ENCODE assay signal across 1 cellular context in genomic region chr13:110485604-110486003, GRCh38.
A peak's percentile ranks its signal among the peaks of the same experiment; 100 is the strongest.
TF ChIP-seq lines count a peak whose summit lies in the region.

No MANE protein-coding gene starts in this region.

TF ChIP-seq in HepG2, 621 proteins besides CTCF, POLR2A, EP300 and RAD21 (continued from another document and continues in another):
- TF ChIP-seq ARID3A (IDR thresholded peaks at IDR 0.05; ENCODE audit: low read depth, low read length): peak; percentile 57; the same call in 1 of the 2 replicates
- TF ChIP-seq ZSCAN29 (CRISPR knock-in tag; conservative IDR thresholded peaks at IDR 0.05): no peak
- no peak for TF ChIP-seq MBNL3 (CRISPR knock-in tag; conservative IDR thresholded peaks at IDR 0.05)
- TF ChIP-seq ARID4A (CRISPR knock-in tag; IDR thresholded peaks at IDR 0.05; ENCODE audit: borderline replicate concordance): no peak; the same call in 1 of the 2 replicates
- peak; percentile 44; the same call in 1 of the 2 replicates for TF ChIP-seq ZNF691 (CRISPR knock-in tag; IDR thresholded peaks at IDR 0.05; ENCODE audit: borderline replicate concordance, low read depth)
- TF ChIP-seq MED13 (CRISPR knock-in tag; IDR thresholded peaks at IDR 0.05): no peak
- no peak for TF ChIP-seq MED8 (CRISPR knock-in tag; IDR thresholded peaks at IDR 0.05; ENCODE audit: insufficient replicate concordance)
- no peak for TF ChIP-seq THYN1 (CRISPR knock-in tag; IDR thresholded peaks at IDR 0.05; ENCODE audit: borderline replicate concordance, low read depth)
- TF ChIP-seq ZNF740 (CRISPR knock-in tag; IDR thresholded peaks at IDR 0.05): no peak
- TF ChIP-seq SMAD3 (CRISPR knock-in tag; IDR thresholded peaks at IDR 0.05): peak; percentile 51; the same call in 1 of the 2 replicates
- TF ChIP-seq ZBTB4 (CRISPR knock-in tag; IDR thresholded peaks at IDR 0.05; ENCODE audit: borderline replicate concordance): 0 out of 2 replicates have a peak, but pooled peaks have one; percentile 30
- no peak for TF ChIP-seq FUBP1 (CRISPR knock-in tag; IDR thresholded peaks at IDR 0.05; ENCODE audit: borderline replicate concordance)
- no peak for TF ChIP-seq HNF1B (CRISPR knock-in tag; IDR thresholded peaks at IDR 0.05)
- TF ChIP-seq ZBTB33 (CRISPR knock-in tag; IDR thresholded peaks at IDR 0.05): no peak
- TF ChIP-seq HIVEP1 (CRISPR knock-in tag; IDR thresholded peaks at IDR 0.05): peak; percentile 100
- TF ChIP-seq PITX1 (CRISPR knock-in tag; IDR thresholded peaks at IDR 0.05): 0 out of 2 replicates have a peak, but pooled peaks have one; percentile 19
- no peak for TF ChIP-seq HMGXB3 (CRISPR knock-in tag; IDR thresholded peaks at IDR 0.05; ENCODE audit: borderline replicate concordance)
- TF ChIP-seq ZNF354B (CRISPR knock-in tag; IDR thresholded peaks at IDR 0.05): no peak
- TF ChIP-seq PCBP2 (optimal IDR thresholded peaks at IDR 0.05; ENCODE audit: low read depth, low read length, poor library complexity, severe bottlenecking): no peak
- no peak for TF ChIP-seq ZKSCAN5 (CRISPR knock-in tag; IDR thresholded peaks at IDR 0.05)
- TF ChIP-seq IRF1 (CRISPR knock-in tag; IDR thresholded peaks at IDR 0.05; ENCODE audit: low read depth): no peak
- TF ChIP-seq FOXC1 (CRISPR knock-in tag; IDR thresholded peaks at IDR 0.05; ENCODE audit: borderline replicate concordance): no peak
- TF ChIP-seq DPF2 (CRISPR knock-in tag; IDR thresholded peaks at IDR 0.05; ENCODE audit: borderline replicate concordance, low read depth): peak; percentile 44; the same call in 1 of the 2 replicates
